11 cellular contexts compared by ENCODE assay signal in the genomic region with DNA sequence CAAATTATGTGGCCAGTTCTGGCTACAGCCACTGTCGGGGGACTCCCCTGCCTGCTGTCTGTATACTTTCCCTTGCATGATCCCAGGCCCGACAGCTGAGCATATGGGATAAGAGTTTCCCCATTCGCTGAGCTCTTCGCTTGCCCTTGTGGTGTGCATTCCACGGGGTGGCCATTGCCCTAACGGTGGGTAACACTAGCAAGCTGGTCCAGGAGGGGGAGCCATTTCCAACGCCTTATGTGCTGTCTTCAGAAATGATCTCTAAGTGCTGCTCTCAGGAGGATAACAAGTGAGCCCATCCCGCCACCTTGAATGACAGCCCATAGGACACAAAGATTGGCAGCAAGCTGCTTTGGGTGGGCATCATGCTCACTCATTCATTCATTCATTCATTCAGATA.
A peak's percentile ranks its signal among the peaks of the same experiment; 100 is the strongest.
DNase-seq lines count a peak whose midpoint lies in the region; ATAC-seq and TF ChIP-seq lines count a peak whose summit lies in the region.
"Had no signal": no experiment of that assay in that cellular context is flagged by ENCODE, and none has a peak within 500 bp of the region (broad histone marks: within the 10 kb centered on the region; RNA-seq: fewer than 3 reads in every experiment).

No MANE protein-coding gene starts in this region.

- H3K4me3 Mint-ChIP-seq in neural progenitor cell, result no peak overlapping the region

- TF ChIP-seq RAD21 in Ishikawa (IDR thresholded peaks at IDR 0.05; ENCODE audit: low read depth), result peak; percentile 27; the same call in 1 of the 2 replicates

- no peak for ATAC-seq in HG02840 (IDR thresholded peaks at IDR 0.05; ENCODE audit: low FRiP score, unreplicated experiment)
- ATAC-seq in GM21786 (IDR thresholded peaks at IDR 0.05; ENCODE audit: unreplicated experiment), result no peak

- H3K4me2 ChIP-seq in neural progenitor cell, result no peak overlapping the region

- H3F3A ChIP-seq in neural progenitor cell (ENCODE audit: low read depth), result peaks cover 21% of the 10 kb centered on the region

- H3K9me3 Mint-ChIP-seq in neural progenitor cell, result no peaks in the 10 kb centered on the region

- H3K4me1 Mint-ChIP-seq in neural progenitor cell, result peaks cover 43% of the 10 kb centered on the region

- DNase-seq in SKM-1 treated with dmso at 0.1 percent for 144 hours (lab: John Stamatoyannopoulos, UW; ENCODE audit: unreplicated experiment) (peak; percentile 19), SKM-1 (lab: John Stamatoyannopoulos, UW; ENCODE audit: unreplicated experiment) (no peak), astrocyte of the hippocampus (ENCODE audit: low read depth, low spot score) (peak; percentile 29), neural progenitor cell (ENCODE audit: low spot score) (peak; percentile 78), NCI-H2029 (lab: John Stamatoyannopoulos, UW) (no peak)
- DNase-seq: DMS79 treated with DMSO at 0.1 percent for 48 hours, occipital lobe had no signal

- H3K79me2 ChIP-seq in neural progenitor cell (ENCODE audit: low read depth), result no peaks in the 10 kb centered on the region

- H4K20me1 ChIP-seq in neural progenitor cell (ENCODE audit: low read depth), result no peaks in the 10 kb centered on the region

- H3K9me3 ChIP-seq in neural progenitor cell (ENCODE audit: low read depth), result no peaks in the 10 kb centered on the region
- H3K9me3 ChIP-seq: vagina had no signal

- peaks cover 28% of the 10 kb centered on the region for H3K4me1 ChIP-seq in neural progenitor cell

- no peak overlapping the region for H2AFZ ChIP-seq in neural progenitor cell (replicated peaks)

- no peaks in the 10 kb centered on the region for H3K36me3 ChIP-seq in neural progenitor cell
- H3K36me3 ChIP-seq: vagina had no signal

- peaks cover 33% of the 10 kb centered on the region for H3K27me3 Mint-ChIP-seq in neural progenitor cell (ENCODE audit: insufficient read depth, low read depth)

- H3K9ac ChIP-seq in neural progenitor cell, result no peak overlapping the region

- TF ChIP-seq EP300 in Ishikawa (IDR thresholded peaks at IDR 0.05; ENCODE audit: borderline replicate concordance), result no peak

- TF ChIP-seq CTCF in neural progenitor cell (IDR thresholded peaks at IDR 0.05), result peak; percentile 69

- H3K36me3 Mint-ChIP-seq in neural progenitor cell, result no peaks in the 10 kb centered on the region

- no peaks in the 10 kb centered on the region for H3K27me3 ChIP-seq in neural progenitor cell
- H3K27me3 ChIP-seq: vagina had no signal

- no peak overlapping the region for H3K27ac ChIP-seq in neural progenitor cell
- H3K27ac ChIP-seq: vagina had no signal

- no peak overlapping the region for H3K27ac Mint-ChIP-seq in neural progenitor cell

- H3K4me3 ChIP-seq in neural progenitor cell, result no peak overlapping the region
- H3K4me3 ChIP-seq: vagina had no signal

TF ChIP-seq in Ishikawa, 13 proteins besides CTCF, POLR2A, EP300 and RAD21:
- TF ChIP-seq, protein P1, sequence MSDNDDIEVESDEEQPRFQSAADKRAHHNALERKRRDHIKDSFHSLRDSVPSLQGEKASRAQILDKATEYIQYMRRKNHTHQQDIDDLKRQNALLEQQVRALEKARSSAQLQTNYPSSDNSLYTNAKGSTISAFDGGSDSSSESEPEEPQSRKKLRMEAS (IDR thresholded peaks at IDR 0.05), result no peak
- no peak for TF ChIP-seq TEAD4 (IDR thresholded peaks at IDR 0.05)
- TF ChIP-seq EGR1 (IDR thresholded peaks at IDR 0.05), result no peak
- TF ChIP-seq YY1 (IDR thresholded peaks at IDR 0.05; ENCODE audit: low read depth), result no peak
- TF ChIP-seq, protein P2, sequence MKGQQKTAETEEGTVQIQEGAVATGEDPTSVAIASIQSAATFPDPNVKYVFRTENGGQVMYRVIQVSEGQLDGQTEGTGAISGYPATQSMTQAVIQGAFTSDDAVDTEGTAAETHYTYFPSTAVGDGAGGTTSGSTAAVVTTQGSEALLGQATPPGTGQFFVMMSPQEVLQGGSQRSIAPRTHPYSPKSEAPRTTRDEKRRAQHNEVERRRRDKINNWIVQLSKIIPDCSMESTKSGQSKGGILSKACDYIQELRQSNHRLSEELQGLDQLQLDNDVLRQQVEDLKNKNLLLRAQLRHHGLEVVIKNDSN (IDR thresholded peaks at IDR 0.05), result no peak
- no peak for TF ChIP-seq TCF12 (IDR thresholded peaks at IDR 0.05; ENCODE audit: low read depth)
- TF ChIP-seq ZBTB7A (IDR thresholded peaks at IDR 0.05; ENCODE audit: low read depth), result no peak
TF ChIP-seq in Ishikawa: peak in this region for 0.

Comparison
In these comparisons a context has a peak if more than half of its experiments do, and no peak if none do; other contexts are left out.
1. DNase-seq: peak in SKM-1 treated with dmso at 0.1 percent for 144 hours (single experiment), astrocyte of the hippocampus (single experiment) and neural progenitor cell (single experiment); none in SKM-1 (single experiment) and NCI-H2029 (single experiment).